In the genomic region with DNA sequence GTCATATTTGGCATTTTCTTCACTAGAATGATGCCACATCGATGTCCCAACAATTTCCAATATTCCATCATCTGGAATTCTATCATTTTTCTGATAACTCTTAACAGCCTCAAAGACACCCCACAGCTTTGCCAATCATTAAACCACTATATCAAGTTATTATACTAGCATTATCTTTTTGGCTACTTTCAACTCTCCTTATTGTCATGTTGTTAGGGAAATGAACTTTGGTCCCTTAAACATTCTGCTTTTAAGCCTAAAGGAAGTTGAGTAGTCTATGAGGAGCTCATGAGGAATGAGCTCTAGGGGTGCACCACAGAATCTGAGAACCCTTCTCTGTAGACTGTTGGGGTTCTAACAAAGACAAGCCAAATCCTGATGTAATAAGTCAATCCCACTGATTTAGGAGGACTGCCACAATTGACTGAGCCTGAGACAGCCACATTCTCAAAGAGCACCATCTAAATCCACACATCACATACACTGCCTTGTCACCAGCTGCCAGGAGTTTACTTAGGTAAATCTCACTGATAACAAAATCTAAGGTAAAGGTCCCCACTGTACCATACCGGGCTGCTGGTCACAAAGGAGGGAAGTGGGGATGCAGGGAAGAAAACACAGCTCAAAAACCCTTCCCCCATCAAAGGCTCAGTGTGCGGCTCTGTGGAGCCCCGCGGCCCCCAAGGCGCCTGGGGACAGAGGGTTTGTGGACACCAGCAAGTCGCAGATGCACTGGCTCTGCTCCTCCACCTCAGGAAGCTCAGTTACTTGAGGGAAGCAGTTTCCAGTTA, we compare ENCODE assay signal across 28 cellular contexts. TPM values are rescaled to one million over a fixed set of nuclear protein-coding genes. Genes with fewer than 3 reads are reported as not detected.
DNase-seq lines count a peak whose midpoint lies in the region; ATAC-seq and TF ChIP-seq lines count a peak whose summit lies in the region.
"Had no signal": no experiment of that assay in that cellular context is flagged by ENCODE, and none has a peak within 500 bp of the region (broad histone marks: within the 10 kb centered on the region; RNA-seq: fewer than 3 reads in every experiment).

No MANE protein-coding gene starts in this region.

- DNase-seq in NCI-H82 (lab: John Stamatoyannopoulos, UW) (peak; percentile 73), NCI-H82 treated with DMSO at 0.1 percent for 48 hours (lab: John Stamatoyannopoulos, UW; ENCODE audit: unreplicated experiment) (no peak), WERI-Rb-1 (no peak), left lobe of liver (ENCODE audit: low spot score) (no peak), SW480 (ENCODE audit: low spot score) (no peak), mammary epithelial cell (no peak)
- no peak for DNase-seq in stimulated activated effector memory CD8-positive, alpha-beta T cell treated with anti-CD3 and anti-CD28 coated beads, Interleukin-12 subunit alpha, Interleukin-12 subunit beta, amount 100 ng/mL, for 72 hours (ENCODE audit: low spot score in 2 of 2)
- DNase-seq: 8988T; activated CD4-positive, alpha-beta T cell treated with anti-CD3 and anti-CD28 coated beads, Interleukin-2, amount 10 ng/mL, durations not matched to agents 24 days and 14 days; activated naive CD4-positive, alpha-beta T cell treated with anti-CD3 and anti-CD28 coated beads for 36 hours; activated T-cell treated with anti-CD3 and anti-CD28 coated beads, Interleukin-2, amount 50 U/mL, for 72 hours; adrenal gland; AML-193; CD4-positive, alpha-beta T cell; effector memory CD4-positive, alpha-beta T cell; H7; head of caudate nucleus; kidney glomerular epithelial cell; NCI-H1694; NK-92 treated with Interleukin-12 subunit alpha and Interleukin-12 subunit beta, amount 100 ng/mL, for 24 hours; PC-3; stimulated activated CD4-positive, alpha-beta T cell treated with anti-CD3 and anti-CD28 coated beads, Interleukin-15, amount 100 ng/mL, for 24 hours; stimulated activated naive CD4-positive, alpha-beta T cell treated with Interleukin-2 at 50 U/mL for 16 hours had no signal

- 98% methylated on average over 7 of the region's 7 CpGs for WGBS in mammary epithelial cell (ENCODE audit: low coverage, missing lambda C conversion rate)

- H3K36me3 Mint-ChIP-seq in stimulated activated effector memory CD8-positive, alpha-beta T cell treated with anti-CD3 and anti-CD28 coated beads, Interleukin-12 subunit alpha, Interleukin-12 subunit beta, amount 100 ng/mL, for 72 hours: peaks cover under 1% of the 10 kb centered on the region

- ATAC-seq in left lobe of liver (peak; percentile 57), GM21737 (IDR thresholded peaks at IDR 0.05; ENCODE audit: unreplicated experiment) (no peak)
- ATAC-seq in stimulated activated effector memory CD8-positive, alpha-beta T cell treated with anti-CD3 and anti-CD28 coated beads, Interleukin-12 subunit alpha, Interleukin-12 subunit beta, amount 100 ng/mL, for 72 hours: no peak
- ATAC-seq: activated T-cell treated with anti-CD3 and anti-CD28 coated beads, Interleukin-2, amount 50 U/mL, for 72 hours; PC-3 had no signal

- CTCF ChIA-PET in mammary epithelial cell (lab: Charles Lee; ENCODE audit: low non-redundant PET): no interaction called here

- dilution Hi-C loops in mammary epithelial cell (cut with HindIII; ENCODE audit: low sequenced_read_pairs): no loop called here

- no peak overlapping the region for H2AFZ ChIP-seq in mammary epithelial cell (ENCODE audit: low read depth, low read length)

- H3K27me3 ChIP-seq in WERI-Rb-1 (ENCODE audit: insufficient read depth, low read depth, severe bottlenecking): no peaks in the 10 kb centered on the region
- H3K27me3 ChIP-seq in mammary epithelial cell (ENCODE audit: insufficient read depth, low read length): no peaks in the 10 kb centered on the region
- H3K27me3 ChIP-seq: adrenal gland, neutrophil had no signal

- peaks cover 22% of the 10 kb centered on the region for H3K4me1 Mint-ChIP-seq in stimulated activated effector memory CD8-positive, alpha-beta T cell treated with anti-CD3 and anti-CD28 coated beads, Interleukin-12 subunit alpha, Interleukin-12 subunit beta, amount 100 ng/mL, for 72 hours

- no peak overlapping the region for H3K4me3 Mint-ChIP-seq in stimulated activated effector memory CD8-positive, alpha-beta T cell treated with anti-CD3 and anti-CD28 coated beads, Interleukin-12 subunit alpha, Interleukin-12 subunit beta, amount 100 ng/mL, for 72 hours
- H3K4me3 Mint-ChIP-seq: activated CD4-positive, alpha-beta T cell treated with anti-CD3 and anti-CD28 coated beads, Interleukin-2, amount 10 ng/mL, durations not matched to agents 24 days and 14 days; activated naive CD4-positive, alpha-beta T cell treated with anti-CD3 and anti-CD28 coated beads for 36 hours; activated T-cell treated with anti-CD3 and anti-CD28 coated beads, Interleukin-2, amount 50 U/mL, for 72 hours; CD4-positive, alpha-beta T cell had no signal

- no TSS peak for BruUV-seq in mammary epithelial cell (replicated peaks; lab: Mats Ljungman, UMichigan)

- H3K9ac ChIP-seq in mammary epithelial cell (ENCODE audit: insufficient read depth, low read length): no peak overlapping the region
- H3K9ac ChIP-seq: KMS-11 had no signal

- in situ Hi-C loops in mammary epithelial cell (cut with MboI; ENCODE audit: low sequenced_read_pairs in 2 of 2): loop anchor here in 1 of 2 donors (25.0 kb wide), 1 partner anchor 110 kb away; no protein-coding TSS in a partner anchor

- H3K9me3 Mint-ChIP-seq in stimulated activated effector memory CD8-positive, alpha-beta T cell treated with anti-CD3 and anti-CD28 coated beads, Interleukin-12 subunit alpha, Interleukin-12 subunit beta, amount 100 ng/mL, for 72 hours: no peaks in the 10 kb centered on the region
- H3K9me3 Mint-ChIP-seq: activated CD4-positive, alpha-beta T cell treated with anti-CD3 and anti-CD28 coated beads, Interleukin-2, amount 10 ng/mL, durations not matched to agents 24 days and 14 days; activated naive CD4-positive, alpha-beta T cell treated with anti-CD3 and anti-CD28 coated beads for 36 hours; activated T-cell treated with anti-CD3 and anti-CD28 coated beads, Interleukin-2, amount 50 U/mL, for 72 hours; CD4-positive, alpha-beta T cell had no signal

- intact Hi-C loops in mammary epithelial cell (cut with micrococcal nuclease): no loop called here

- H3K4me3 ChIP-seq in WERI-Rb-1 (ENCODE audit: low read depth, low read length): no peak overlapping the region
- H3K4me3 ChIP-seq in mammary epithelial cell (replicated peaks in 1 of 3; ENCODE audit: insufficient read depth in 1 of 3, low read depth in 2 of 3, low read length in 3 of 3): no peak overlapping the region
- H3K4me3 ChIP-seq: adrenal gland, prostate gland, thoracic aorta had no signal

- H3K27ac ChIP-seq in WERI-Rb-1 (peak overlapping the region; percentile 47), mammary epithelial cell (ENCODE audit: insufficient read depth, low read depth, low read length) (no peak overlapping the region)
- H3K27ac ChIP-seq: adrenal gland, KMS-11, neutrophil, prostate gland, thoracic aorta had no signal

- peak overlapping the region; percentile 43 for H3K27ac Mint-ChIP-seq in stimulated activated effector memory CD8-positive, alpha-beta T cell treated with anti-CD3 and anti-CD28 coated beads, Interleukin-12 subunit alpha, Interleukin-12 subunit beta, amount 100 ng/mL, for 72 hours
- H3K27ac Mint-ChIP-seq: activated CD4-positive, alpha-beta T cell treated with anti-CD3 and anti-CD28 coated beads, Interleukin-2, amount 10 ng/mL, durations not matched to agents 24 days and 14 days; activated naive CD4-positive, alpha-beta T cell treated with anti-CD3 and anti-CD28 coated beads for 36 hours; activated T-cell treated with anti-CD3 and anti-CD28 coated beads, Interleukin-2, amount 50 U/mL, for 72 hours had no signal

- H3K36me3 ChIP-seq in WERI-Rb-1 (no peaks in the 10 kb centered on the region), mammary epithelial cell (ENCODE audit: insufficient read depth, low read length) (no peaks in the 10 kb centered on the region)
- H3K36me3 ChIP-seq: adrenal gland, prostate gland, thoracic aorta had no signal

- no peaks in the 10 kb centered on the region for H3K4me1 ChIP-seq in mammary epithelial cell (ENCODE audit: insufficient read depth, low read length)
- H3K4me1 ChIP-seq: adrenal gland, prostate gland had no signal

- TF ChIP-seq CTCF in WERI-Rb-1 (IDR thresholded peaks at IDR 0.05; ENCODE audit: low read depth, low read length): no peak
- TF ChIP-seq CTCF in mammary epithelial cell (conservative IDR thresholded peaks at IDR 0.05 in 1 of 2, IDR thresholded peaks at IDR 0.05 in 1 of 2; ENCODE audit: extremely low read depth in 1 of 2, insufficient read depth in 1 of 2, low read depth in 1 of 2, low read length in 2 of 2): no peak

- H3K79me2 ChIP-seq in mammary epithelial cell (ENCODE audit: insufficient read depth, low read length): peaks cover 10% of the 10 kb centered on the region

- H4K20me1 ChIP-seq in mammary epithelial cell (ENCODE audit: insufficient read depth, low read length): no peaks in the 10 kb centered on the region

- no peaks in the 10 kb centered on the region for H3K9me3 ChIP-seq in WERI-Rb-1 (ENCODE audit: severe bottlenecking)
- no peaks in the 10 kb centered on the region for H3K9me3 ChIP-seq in mammary epithelial cell (replicated peaks; ENCODE audit: insufficient read depth, low read length)
- H3K9me3 ChIP-seq: adrenal gland, neutrophil, prostate gland, thoracic aorta had no signal

- H3K4me2 ChIP-seq in mammary epithelial cell (ENCODE audit: insufficient read depth, low read depth, low read length): no peak overlapping the region
- H3K4me2 ChIP-seq: KMS-11 had no signal

RNA-seq across cellular contexts. Expression of gene SETD3, which starts 58.2 kb away (rescaled TPM):
- total RNA-seq in left lobe of liver: 25.1 TPM
- total RNA-seq in mammary epithelial cell: 10 to 100 TPM; 51.3 to 62.8 TPM
- 28.8 TPM for polyA plus RNA-seq in mammary epithelial cell
- 62.1 TPM for polyA minus RNA-seq in mammary epithelial cell

RNA-seq across cellular contexts. Expression of gene CCNK, which starts 58.8 kb away (rescaled TPM):
- total RNA-seq in left lobe of liver (13.8 TPM), mammary epithelial cell (10 to 100 TPM; 27.0 to 85.4 TPM)
- 7.0 TPM for polyA plus RNA-seq in mammary epithelial cell
- polyA minus RNA-seq in mammary epithelial cell: 41.3 TPM
